ENCODE assay signal across 18 cellular contexts in genomic region chr1:213658508-213658907, GRCh38.
A peak's percentile ranks its signal among the peaks of the same experiment; 100 is the strongest.
DNase-seq lines count a peak whose midpoint lies in the region; TF ChIP-seq lines count a peak whose summit lies in the region.
"Had no signal": no experiment of that assay in that cellular context is flagged by ENCODE, and none has a peak within 500 bp of the region (broad histone marks: within the 10 kb centered on the region; RNA-seq: fewer than 3 reads in every experiment).

No MANE protein-coding gene starts in this region.

- no peaks in the 10 kb centered on the region for H3K27me3 Mint-ChIP-seq in endodermal cell (ENCODE audit: insufficient read depth)

- peak overlapping the region; percentile 5 for H3K4me3 ChIP-seq in endodermal cell (ENCODE audit: low read length)
- H3K4me3 ChIP-seq in transverse colon, result no peak overlapping the region
- H3K4me3 ChIP-seq in lower leg skin (ENCODE audit: low read depth, poor library complexity, severe bottlenecking), result no peak overlapping the region

- H3K9me3 Mint-ChIP-seq in endodermal cell, result no peaks in the 10 kb centered on the region
- H3K9me3 Mint-ChIP-seq: H9 had no signal

- DNase-seq in NCI-H1092 treated with DMSO at 0.1 percent for 48 hours (lab: John Stamatoyannopoulos, UW), result peak; percentile 26
- no peak for DNase-seq in NCI-H1092 (lab: John Stamatoyannopoulos, UW)
- peak; percentile 61 for DNase-seq in NCI-H510A treated with DMSO at 0.1 percent for 48 hours (lab: John Stamatoyannopoulos, UW)
- no peak for DNase-seq in endodermal cell
- DNase-seq in transverse colon, result no peak
- no peak for DNase-seq in SW480 (ENCODE audit: low spot score)
- DNase-seq in lower leg skin (ENCODE audit: low spot score in 2 of 2), result no peak
- no peak for DNase-seq in DMS 273 treated with DMSO at 0.1 percent for 48 hours (lab: John Stamatoyannopoulos, UW)
- DNase-seq: H9, MV-4-11, NCI-H1436 treated with DMSO at 0.1 percent for 48 hours, NCI-H226, NCI-H526, SHP77 treated with DMSO at 0.1 percent for 48 hours had no signal

- no peak overlapping the region for H3K9ac ChIP-seq in endodermal cell (ENCODE audit: extremely low read depth, low read length, poor library complexity, severe bottlenecking)
- H3K9ac ChIP-seq: KMS-11 had no signal

- in situ Hi-C loops in transverse colon (cut with MboI; ENCODE audit: low pct_ligation_motif_present in 1 of 4, low pct_unique_long_range_greater_than_20kb in 1 of 4, low sequenced_read_pairs in 3 of 4), result no loop called here

- no peak overlapping the region for H3K27ac Mint-ChIP-seq in endodermal cell
- H3K27ac Mint-ChIP-seq: CD14-positive monocyte, H9 had no signal

- intact Hi-C loops in transverse colon (cut with DNase I; ENCODE audit: low total_unique reads), result no loop called here
- intact Hi-C loops in lower leg skin (cut with DNase I; ENCODE audit: low total_unique reads), result no loop called here

- H3K36me3 ChIP-seq in endodermal cell (ENCODE audit: control insufficient read depth, insufficient read depth, low read length) (no peaks in the 10 kb centered on the region), transverse colon (no peaks in the 10 kb centered on the region)

- WGBS in endodermal cell (ENCODE audit: insufficient coverage in 1 of 2, insufficient read length in 1 of 2), 2 experiments, result 59 to 83% methylated on average over 2 to 3 of the region's 3 CpGs
- 16 to 20% methylated on average over 1 to 3 of the region's 3 CpGs for WGBS in transverse colon (ENCODE audit: low coverage in 1 of 2), 2 donors
- WGBS in lower leg skin, 2 donors, result 13 to 24% methylated on average over 3 of the region's 3 CpGs

- H3K27ac ChIP-seq in endodermal cell (ENCODE audit: low read depth, low read length), result no peak overlapping the region
- H3K27ac ChIP-seq in transverse colon, result peak overlapping the region; percentile 57 to 74 (median 69)
- H3K27ac ChIP-seq: 22Rv1, HL-60, KMS-11 had no signal

- H3K4me1 ChIP-seq in endodermal cell (ENCODE audit: control insufficient read depth, insufficient read depth, low read length) (peaks cover 4% of the 10 kb centered on the region), transverse colon (peaks cover 6 to 34% (median 24%) of the 10 kb centered on the region in 4 donors)

- no peaks in the 10 kb centered on the region for H3K36me3 Mint-ChIP-seq in endodermal cell (ENCODE audit: low read depth)
- H3K36me3 Mint-ChIP-seq: CD14-positive monocyte had no signal

- TF ChIP-seq EP300 in transverse colon (IDR thresholded peaks at IDR 0.05; ENCODE audit: low read depth), result no peak

- H3K27me3 ChIP-seq in endodermal cell (ENCODE audit: control insufficient read depth, insufficient read depth, low read length, poor library complexity, severe bottlenecking) (no peaks in the 10 kb centered on the region), transverse colon (no peaks in the 10 kb centered on the region)

- no peak overlapping the region for H3K4me3 Mint-ChIP-seq in endodermal cell
- H3K4me3 Mint-ChIP-seq: CD14-positive monocyte, H9 had no signal

- TF ChIP-seq POLR2A in transverse colon (IDR thresholded peaks at IDR 0.05) (no peak), lower leg skin (IDR thresholded peaks at IDR 0.05) (no peak)

- no peak for TF ChIP-seq CTCF in endodermal cell (conservative IDR thresholded peaks at IDR 0.05)
- TF ChIP-seq CTCF in transverse colon (IDR thresholded peaks at IDR 0.05), result no peak
- no peak for TF ChIP-seq CTCF in lower leg skin (IDR thresholded peaks at IDR 0.05)

- no peaks in the 10 kb centered on the region for H3K9me3 ChIP-seq in endodermal cell (ENCODE audit: control insufficient read depth, low read length)
- H3K9me3 ChIP-seq in transverse colon, result no peaks in the 10 kb centered on the region

- peaks cover 6% of the 10 kb centered on the region for H3K4me1 Mint-ChIP-seq in endodermal cell
- H3K4me1 Mint-ChIP-seq: CD14-positive monocyte had no signal

Comparison
In these comparisons a context has a peak if more than half of its experiments do, and no peak if none do; other contexts are left out.
1. DNase-seq: peak in NCI-H1092 treated with DMSO at 0.1 percent for 48 hours (single experiment) and NCI-H510A treated with DMSO at 0.1 percent for 48 hours (single experiment); none in NCI-H1092 (single experiment), endodermal cell (single experiment), transverse colon (single experiment), SW480 (single experiment), lower leg skin (0 of 2) and DMS 273 treated with DMSO at 0.1 percent for 48 hours (single experiment).